Comparison of ENCODE assay signal across 8 cellular contexts in genomic region chr10:24722131-24722675, GRCh38. TPM values are rescaled to one million over a fixed set of nuclear protein-coding genes. Genes with fewer than 3 reads are reported as not detected.
A peak's percentile ranks its signal among the peaks of the same experiment; 100 is the strongest.
DNase-seq lines count a peak whose midpoint lies in the region; ATAC-seq and TF ChIP-seq lines count a peak whose summit lies in the region.

No MANE protein-coding gene starts in this region.

- peak; percentile 2 for ATAC-seq in GM21447 (IDR thresholded peaks at IDR 0.05; ENCODE audit: unreplicated experiment)
- no peak for ATAC-seq in foreskin keratinocyte

- H3K9ac ChIP-seq in SU-DHL-6 (ENCODE audit: low read length) = no peak overlapping the region; the same call in 1 of the 2 replicates

- H3F3A ChIP-seq in SU-DHL-6 (ENCODE audit: insufficient read depth) = no peaks in the 10 kb centered on the region

- no peaks in the 10 kb centered on the region for H3K79me2 ChIP-seq in SU-DHL-6 (ENCODE audit: insufficient read depth, low read length)

- H3K27ac ChIP-seq in SU-DHL-6 (ENCODE audit: low read depth, low read length) = no peak overlapping the region
- H3K27ac ChIP-seq in foreskin keratinocyte = peak overlapping the region; percentile 84
- H3K27ac ChIP-seq in skin epidermis = peak overlapping the region; percentile 75 to 98 (median 93)

- TF ChIP-seq CTCF in AG04449 (IDR thresholded peaks at IDR 0.05; ENCODE audit: insufficient read depth, low read length, missing control alignments) = no peak
- no peak for TF ChIP-seq CTCF in SU-DHL-6 (IDR thresholded peaks at IDR 0.05; ENCODE audit: insufficient read depth, low read length, poor library complexity, severe bottlenecking)
- no peak for TF ChIP-seq CTCF in foreskin keratinocyte (conservative IDR thresholded peaks at IDR 0.05)

- peak overlapping the region; percentile 83 for H3K4me3 ChIP-seq in AG04449 (ENCODE audit: low read depth, low read length)
- H3K4me3 ChIP-seq in SU-DHL-6 (ENCODE audit: insufficient read depth, low read length, poor library complexity, severe bottlenecking) = no peak overlapping the region
- H3K4me3 ChIP-seq in skin epidermis = peak overlapping the region; percentile 71 to 85 (median 75)

- no peaks in the 10 kb centered on the region for H3K36me3 ChIP-seq in SU-DHL-6 (ENCODE audit: low read length)

- no peaks in the 10 kb centered on the region for H3K9me3 ChIP-seq in SU-DHL-6 (ENCODE audit: insufficient read depth, low read length)

- CTCF ChIA-PET in AG04449 (lab: Yijun Ruan, JAX) = interaction anchor here (1.3 kb wide), 1 partner anchor 100 kb away, joined by 4 read pairs; no protein-coding TSS in a partner anchor

- DNase-seq in AG04449 (ENCODE audit: low read depth, low spot score) (no peak), foreskin keratinocyte (peak in 1 of 2 donors; percentile 44), H4 (ENCODE audit: low spot score) (no peak), NCI-H146 treated with DMSO at 0.1 percent for 48 hours (lab: John Stamatoyannopoulos, UW; ENCODE audit: unreplicated experiment) (no peak)
- DNase-seq in stimulated activated CD4-positive, alpha-beta T cell treated with anti-CD3 and anti-CD28 coated beads, Interleukin-15, amount 100 ng/mL, for 24 hours = no peak

- H3K4me1 ChIP-seq in foreskin keratinocyte = peaks cover 36% of the 10 kb centered on the region

- POLR2A ChIA-PET in AG04449 (lab: Yijun Ruan, JAX) = no interaction called here

- no peak overlapping the region for H2AFZ ChIP-seq in SU-DHL-6 (ENCODE audit: low read depth, low read length, severe bottlenecking)

- H3K4me2 ChIP-seq in SU-DHL-6 (ENCODE audit: low read depth, low read length, poor library complexity, severe bottlenecking) = peak overlapping the region; percentile 39

- H3K27me3 ChIP-seq in SU-DHL-6 (ENCODE audit: low read length) (no peaks in the 10 kb centered on the region), foreskin keratinocyte (no peaks in the 10 kb centered on the region)

- H4K20me1 ChIP-seq in SU-DHL-6 (ENCODE audit: low read depth, low read length) = no peaks in the 10 kb centered on the region

- no peaks in the 10 kb centered on the region for H3K9me2 ChIP-seq in SU-DHL-6 (replicated peaks; ENCODE audit: insufficient read depth, low read length)

RNA-seq across cellular contexts. Expression of gene ARHGAP21, which starts 1.5 kb away (rescaled TPM):
- 103 and 113 TPM in 2 replicates for total RNA-seq in foreskin keratinocyte
- polyA plus RNA-seq in foreskin keratinocyte = 21.2 and 23.9 TPM in 2 replicates
- 16.2 and 18.0 TPM in 2 replicates for total RNA-seq in H4 (2014; rRNA removed; shearing (Covaris generic))
